ENCODE assay signal across 8 cellular contexts in genomic region chr6:26233608-26234420, GRCh38.
DNase-seq lines count a peak whose midpoint lies in the region; ATAC-seq and TF ChIP-seq lines count a peak whose summit lies in the region.

No MANE protein-coding gene starts in this region.

- BruUV-seq in A673 (replicated peaks; lab: Mats Ljungman, UMichigan), result no TSS peak

- CTCF ChIA-PET in A673 (lab: Charles Lee), result no interaction called here

- POLR2A ChIA-PET in A673 (lab: Charles Lee; ENCODE audit: low non-redundant PET), result interaction anchor here (0.6 to 2.1 kb wide), 5 partner anchors 9 to 37 kb away, joined by 3 to 15 read pairs (median 5); a partner anchor contains a TSS

- ATAC-seq in GM18873 (IDR thresholded peaks at IDR 0.05; ENCODE audit: low FRiP score, unreplicated experiment) (peak; percentile 28), HG03108 (IDR thresholded peaks at IDR 0.05; ENCODE audit: unreplicated experiment) (peak; percentile 39), right cardiac atrium (peak; percentile 65 to 76)

- TF ChIP-seq EP300 in sigmoid colon (IDR thresholded peaks at IDR 0.05), result peak in 1 of 4 donors; percentile 21

- 1% methylated on average over 34 of the region's 34 CpGs for WGBS in right cardiac atrium
- WGBS in sigmoid colon, 2 donors, result 1 to 2% methylated on average over 34 of the region's 34 CpGs

- H3K4me3 ChIP-seq in A673 (ENCODE audit: low read depth, low read length, poor library complexity, severe bottlenecking), result peak overlapping the region; percentile 54
- peak overlapping the region; percentile 39 for H3K4me3 ChIP-seq in SJSA1
- peak overlapping the region; percentile 78 for H3K4me3 ChIP-seq in adipocyte (ENCODE audit: low read length)
- peak overlapping the region; percentile 91 for H3K4me3 ChIP-seq in right cardiac atrium (ENCODE audit: low read length)
- H3K4me3 ChIP-seq in sigmoid colon, result peak overlapping the region; percentile 45 to 57 (median 55)

- H3K4me1 ChIP-seq in A673 (ENCODE audit: insufficient read depth, low read length, poor library complexity, severe bottlenecking) (peaks cover 24% of the 10 kb centered on the region), SJSA1 (replicated peaks) (peaks cover 28% of the 10 kb centered on the region), adipocyte (ENCODE audit: control insufficient read depth, insufficient read depth, low read length) (peaks cover 20% of the 10 kb centered on the region), right cardiac atrium (ENCODE audit: control insufficient read depth, insufficient read depth, low read length) (peaks cover 9% of the 10 kb centered on the region), sigmoid colon (peaks cover 0 to 20% (median 13%) of the 10 kb centered on the region in 4 donors)

- no peaks in the 10 kb centered on the region for H3K36me3 ChIP-seq in A673 (ENCODE audit: insufficient read depth, low read length, poor library complexity, severe bottlenecking)
- no peaks in the 10 kb centered on the region for H3K36me3 ChIP-seq in SJSA1
- no peaks in the 10 kb centered on the region for H3K36me3 ChIP-seq in adipocyte (ENCODE audit: control insufficient read depth, insufficient read depth, low read length, severe bottlenecking)
- no peaks in the 10 kb centered on the region for H3K36me3 ChIP-seq in sigmoid colon

- intact Hi-C loops in A673 (cut with micrococcal nuclease; ENCODE audit: unreplicated experiment) (no loop called here), right cardiac atrium (cut with DNase I) (no loop called here), sigmoid colon (cut with DNase I) (loop anchor here (2.0 kb wide), 1 partner anchor 51 kb away; a partner anchor contains a TSS)

- peak overlapping the region; percentile 36 for H3K9ac ChIP-seq in adipocyte (ENCODE audit: low read length)

- TF ChIP-seq POLR2A in sigmoid colon (IDR thresholded peaks at IDR 0.05), result peak; percentile 8 to 19

- TF ChIP-seq CTCF in A673 (conservative IDR thresholded peaks at IDR 0.05; ENCODE audit: low read depth, low read length), result no peak
- TF ChIP-seq CTCF in sigmoid colon (IDR thresholded peaks at IDR 0.05), result no peak

- DNase-seq in A673 (ENCODE audit: low spot score) (peak; percentile 77), SJSA1 (ENCODE audit: low read depth in 1 of 2, low spot score in 2 of 2) (peak; percentile 80 to 82), adipocyte (ENCODE audit: low read depth) (peak; percentile 75), right cardiac atrium (peak; percentile 35 to 68 (median 64)), sigmoid colon (peak; percentile 76), amygdala (lab: John Stamatoyannopoulos, UW) (no peak)

- H3K27me3 ChIP-seq in A673 (replicated peaks; ENCODE audit: insufficient read depth, low read depth, low read length, poor library complexity) (no peaks in the 10 kb centered on the region), SJSA1 (replicated peaks) (no peaks in the 10 kb centered on the region), adipocyte (replicated peaks; ENCODE audit: control insufficient read depth, insufficient read depth, low read length) (peaks cover 26% of the 10 kb centered on the region), right cardiac atrium (ENCODE audit: control insufficient read depth, insufficient read depth) (no peaks in the 10 kb centered on the region), sigmoid colon (peaks cover 7 to 58% (median 17%) of the 10 kb centered on the region in 3 donors)

- H3K9me3 ChIP-seq in A673 (ENCODE audit: low read depth, low read length, poor library complexity, severe bottlenecking) (no peaks in the 10 kb centered on the region), SJSA1 (replicated peaks) (no peaks in the 10 kb centered on the region), adipocyte (ENCODE audit: control insufficient read depth, low read length) (no peaks in the 10 kb centered on the region), right cardiac atrium (ENCODE audit: control insufficient read depth, low read length) (no peaks in the 10 kb centered on the region), sigmoid colon (no peaks in the 10 kb centered on the region)

- H3K27ac ChIP-seq in A673 (ENCODE audit: low read depth, low read length, poor library complexity, severe bottlenecking), result peak overlapping the region; percentile 90
- H3K27ac ChIP-seq in SJSA1, result peak overlapping the region; percentile 83
- H3K27ac ChIP-seq in right cardiac atrium (ENCODE audit: low read length), result peak overlapping the region; percentile 66
- H3K27ac ChIP-seq in sigmoid colon, result peak overlapping the region; percentile 81 to 90 (median 86)

Comparison
In these comparisons a context has a peak if more than half of its experiments do, and no peak if none do; other contexts are left out.
1. DNase-seq: peak in A673 (single experiment), SJSA1 (2 of 2), adipocyte (single experiment), right cardiac atrium (3 of 3) and sigmoid colon (single experiment); none in amygdala (0 of 56).
2. H3K4me3 ChIP-seq: peak in every context shown above with its lines; median percentile 91 in right cardiac atrium; 78 in adipocyte; 55 in sigmoid colon; 54 in A673; 39 in SJSA1.
3. Peak in every context shown above with its lines, with median percentiles within 50 percentile points of each other: H3K27ac ChIP-seq and ATAC-seq.